20 cellular contexts compared by ENCODE assay signal in genomic region chr11:83663984-83664383, GRCh38.
"Had no signal": no experiment of that assay in that cellular context is flagged by ENCODE, and none has a peak within 500 bp of the region (broad histone marks: within the 10 kb centered on the region; RNA-seq: fewer than 3 reads in every experiment).

No MANE protein-coding gene starts in this region.

- ATAC-seq: HepG2, Panc1, PC-3 had no signal

- H3K4me3 ChIP-seq: MG63, SJSA1 had no signal

- H3K9ac ChIP-seq: SK-N-SH had no signal

- H3K4me2 ChIP-seq: SK-N-SH had no signal

- H3K27me3 ChIP-seq: MG63, SJSA1 had no signal

- H3K27ac ChIP-seq: RWPE1, SJSA1 had no signal

- H3K9me2 ChIP-seq: SK-N-SH had no signal

- DNase-seq: Karpas-422, KG1, MG63, NCI-H1092, NCI-H1105 treated with DMSO at 0.1 percent for 48 hours, NCI-H1417 treated with DMSO at 0.1 percent for 48 hours, NCI-H146, NCI-H1694 treated with DMSO at 0.1 percent for 48 hours, NCI-H1930, NCI-H2081, NCI-H2107, NCI-H524 treated with DMSO at 0.1 percent for 48 hours, NCI-H774, PC-3, SIG-M5, SK-N-SH had no signal

- H3K36me3 ChIP-seq: MG63, SJSA1 had no signal

- H3K9me3 ChIP-seq: MG63, SJSA1, SK-N-SH had no signal

- H3K4me1 ChIP-seq: SJSA1 had no signal
